In genomic region chr4:174154455-174154854, GRCh38 we compare ENCODE assay signal across 10 cellular contexts.
DNase-seq lines count a peak whose midpoint lies in the region; ATAC-seq, FAIRE-seq and TF ChIP-seq lines count a peak whose summit lies in the region.
"Had no signal": no experiment of that assay in that cellular context is flagged by ENCODE, and none has a peak within 500 bp of the region (broad histone marks: within the 10 kb centered on the region; RNA-seq: fewer than 3 reads in every experiment).

No MANE protein-coding gene starts in this region.

- H3K4ac ChIP-seq in neuronal stem cell (ENCODE audit: low read length) = no peak overlapping the region

- TF ChIP-seq CTCF in endothelial cell of umbilical vein (IDR thresholded peaks at IDR 0.05; ENCODE audit: extremely low read depth in 1 of 2, insufficient read depth in 1 of 2, low read depth in 1 of 2, low read length in 2 of 2) (no peak), GM13976 (IDR thresholded peaks at IDR 0.05; ENCODE audit: borderline replicate concordance, control extremely low read depth, extremely low read depth, insufficient read depth, missing control alignments) (no peak)

- H3K14ac ChIP-seq in neuronal stem cell (ENCODE audit: low read length) = no peak overlapping the region

- no peaks in the 10 kb centered on the region for H4K20me1 ChIP-seq in endothelial cell of umbilical vein (replicated peaks; ENCODE audit: control insufficient read depth, extremely low read depth, insufficient read depth, low read length)

- H3K79me2 ChIP-seq in endothelial cell of umbilical vein (ENCODE audit: control insufficient read depth, insufficient read depth, low read length) = no peaks in the 10 kb centered on the region

- H3K23ac ChIP-seq in neuronal stem cell (ENCODE audit: low read depth, low read length, poor library complexity) = no peak overlapping the region

- FAIRE-seq in endothelial cell of umbilical vein (lab: Jason Lieb, UNC) = no peak

- no peaks in the 10 kb centered on the region for H3K79me1 ChIP-seq in neuronal stem cell (ENCODE audit: low read depth, low read length)

- H3K4me3 ChIP-seq in endothelial cell of umbilical vein (replicated peaks in 1 of 3; ENCODE audit: insufficient read depth in 1 of 3, low read depth in 1 of 3, low read length in 3 of 3) = no peak overlapping the region
- H3K4me3 ChIP-seq in neuronal stem cell (ENCODE audit: low read length in 2 of 2) = no peak overlapping the region

- H3K4me1 Mint-ChIP-seq in activated CD4-positive, alpha-beta memory T cell treated with anti-CD3 and anti-CD28 coated beads for 36 hours (ENCODE audit: low read depth) = no peaks in the 10 kb centered on the region

- H3K36me3 ChIP-seq in endothelial cell of umbilical vein (ENCODE audit: control insufficient read depth in 2 of 2, extremely low read depth in 1 of 2, insufficient read depth in 2 of 2, low read length in 2 of 2) = no peaks in the 10 kb centered on the region
- H3K36me3 ChIP-seq in neuronal stem cell (replicated peaks in 1 of 2; ENCODE audit: control insufficient read depth in 2 of 2, insufficient read depth in 2 of 2, low read length in 2 of 2) = no peaks in the 10 kb centered on the region

- H2BK15ac ChIP-seq in neuronal stem cell (ENCODE audit: low read length) = no peak overlapping the region

- H2BK5ac ChIP-seq in neuronal stem cell (ENCODE audit: low read length) = no peak overlapping the region

- no peak overlapping the region for H2BK120ac ChIP-seq in neuronal stem cell (ENCODE audit: low read depth, low read length)

- no peaks in the 10 kb centered on the region for H3K36me3 Mint-ChIP-seq in activated CD4-positive, alpha-beta memory T cell treated with anti-CD3 and anti-CD28 coated beads for 36 hours

- no peak overlapping the region for H3K18ac ChIP-seq in neuronal stem cell (ENCODE audit: low read length)

- no peak overlapping the region for H3K27ac Mint-ChIP-seq in activated CD4-positive, alpha-beta memory T cell treated with anti-CD3 and anti-CD28 coated beads for 36 hours

- TF ChIP-seq POLR2A in endothelial cell of umbilical vein (IDR thresholded peaks at IDR 0.05; ENCODE audit: low read depth, low read length) = no peak

- intact Hi-C loops in endothelial cell of umbilical vein (cut with micrococcal nuclease) = no loop called here
- intact Hi-C loops in activated CD4-positive, alpha-beta memory T cell treated with anti-CD3 and anti-CD28 coated beads for 36 hours (cut with micrococcal nuclease) = no loop called here

- H3K9ac ChIP-seq in endothelial cell of umbilical vein (replicated peaks; ENCODE audit: extremely low read depth, insufficient read depth, low read length) = no peak overlapping the region
- H3K9ac ChIP-seq in neuronal stem cell (ENCODE audit: low read depth, low read length, poor library complexity) = no peak overlapping the region

- in situ Hi-C loops in GM13976 (cut with MboI; ENCODE audit: low sequenced_read_pairs, unreplicated experiment) = no loop called here

- peaks cover 12% of the 10 kb centered on the region for H3K27me3 Mint-ChIP-seq in activated CD4-positive, alpha-beta memory T cell treated with anti-CD3 and anti-CD28 coated beads for 36 hours

- ATAC-seq in HG03521 (IDR thresholded peaks at IDR 0.05; ENCODE audit: unreplicated experiment) = no peak

- no peak overlapping the region for H3K27ac ChIP-seq in endothelial cell of umbilical vein (ENCODE audit: insufficient read depth, low read depth, low read length)
- H3K27ac ChIP-seq in neuronal stem cell (replicated peaks; ENCODE audit: low read length) = no peak overlapping the region

- peak overlapping the region; percentile 3 for H3K4me2 ChIP-seq in endothelial cell of umbilical vein (ENCODE audit: insufficient read depth, low read length)
- H3K4me2 ChIP-seq in neuronal stem cell (ENCODE audit: insufficient read depth, low read length, poor library complexity, severe bottlenecking) = no peak overlapping the region

- no TSS peak for BruUV-seq in endothelial cell of umbilical vein (replicated peaks; lab: Mats Ljungman, UMichigan)

- H3K9me3 Mint-ChIP-seq in activated CD4-positive, alpha-beta memory T cell treated with anti-CD3 and anti-CD28 coated beads for 36 hours = no peaks in the 10 kb centered on the region

- POLR2A ChIA-PET in endothelial cell of umbilical vein (lab: Charles Lee) = no interaction called here
- POLR2A ChIA-PET in activated CD4-positive, alpha-beta memory T cell treated with anti-CD3 and anti-CD28 coated beads for 36 hours (lab: Charles Lee) = no interaction called here

- no peak overlapping the region for H2BK12ac ChIP-seq in neuronal stem cell (ENCODE audit: low read length)

- H4K8ac ChIP-seq in neuronal stem cell (ENCODE audit: low read depth, low read length) = no peak overlapping the region

- no peaks in the 10 kb centered on the region for H3K9me1 ChIP-seq in endothelial cell of umbilical vein (replicated peaks; ENCODE audit: control insufficient read depth, extremely low read depth, insufficient read depth, low read length)

- H3K4me1 ChIP-seq in endothelial cell of umbilical vein (ENCODE audit: control insufficient read depth, extremely low read depth, insufficient read depth, low read length) (no peaks in the 10 kb centered on the region), neuronal stem cell (ENCODE audit: control insufficient read depth in 2 of 2, insufficient read depth in 1 of 2, low read depth in 1 of 2, low read length in 2 of 2) (peaks cover 0 to 3% of the 10 kb centered on the region in 2 donors)

- H4K91ac ChIP-seq in neuronal stem cell (ENCODE audit: low read depth, low read length, poor library complexity) = no peak overlapping the region

- H3K9me3 ChIP-seq in endothelial cell of umbilical vein (replicated peaks; ENCODE audit: control insufficient read depth, insufficient read depth, low read length) (no peaks in the 10 kb centered on the region), neuronal stem cell (replicated peaks in 1 of 2; ENCODE audit: control insufficient read depth in 2 of 2, insufficient read depth in 1 of 2, low read depth in 1 of 2, low read length in 2 of 2) (no peaks in the 10 kb centered on the region)

- H3K4me3 Mint-ChIP-seq in activated CD4-positive, alpha-beta memory T cell treated with anti-CD3 and anti-CD28 coated beads for 36 hours = no peak overlapping the region

- H2AFZ ChIP-seq in endothelial cell of umbilical vein (ENCODE audit: low read depth, low read length) = no peak overlapping the region
- H2AFZ ChIP-seq in neuronal stem cell (ENCODE audit: low read length) = peak overlapping the region; percentile 6

- CTCF ChIA-PET in endothelial cell of umbilical vein (lab: Charles Lee) = interaction anchor here (1.0 to 2.4 kb wide), 5 partner anchors 28 to 1141 kb away, joined by 3 to 6 read pairs (median 3); no protein-coding TSS in a partner anchor
- CTCF ChIA-PET in activated CD4-positive, alpha-beta memory T cell treated with anti-CD3 and anti-CD28 coated beads for 36 hours (lab: Charles Lee) = interaction anchor here (1.9 kb wide), 1 partner anchor 31 kb away, joined by 4 read pairs; no protein-coding TSS in a partner anchor

- dilution Hi-C loops in endothelial cell of umbilical vein (cut with MboI; ENCODE audit: extremely low pct_ligation_motif_present, low sequenced_read_pairs) = no loop called here

- peak; percentile 51 for DNase-seq in AG20443 (ENCODE audit: low spot score)
- DNase-seq in NCI-H748 (lab: John Stamatoyannopoulos, UW; ENCODE audit: unreplicated experiment) = peak; percentile 80
- DNase-seq in endothelial cell of umbilical vein (ENCODE audit: low read depth, low spot score) = peak; percentile 4
- DNase-seq in neuronal stem cell (ENCODE audit: low spot score) = no peak
- DNase-seq in GM13976 (ENCODE audit: low spot score) = no peak
- DNase-seq in GM19238 (ENCODE audit: insufficient read length, low spot score) = no peak
- no peak for DNase-seq in activated CD4-positive, alpha-beta memory T cell treated with anti-CD3 and anti-CD28 coated beads for 36 hours
- DNase-seq: activated T-cell treated with anti-CD3 and anti-CD28 coated beads, Interleukin-2, amount 50 U/mL, for 48 hours; DMS79 treated with DMSO at 0.1 percent for 48 hours had no signal

- H3K27me3 ChIP-seq in endothelial cell of umbilical vein (ENCODE audit: control insufficient read depth in 2 of 2, insufficient read depth in 2 of 2, low read length in 2 of 2) (peaks cover 2 to 10% of the 10 kb centered on the region in 2 experiments), neuronal stem cell (ENCODE audit: control insufficient read depth in 3 of 3, insufficient read depth in 3 of 3, low read depth in 1 of 3, low read length in 3 of 3) (peaks cover 0 to 7% (median 0%) of the 10 kb centered on the region in 3 experiments)

- H2AK5ac ChIP-seq in neuronal stem cell (ENCODE audit: low read depth, low read length) = no peak overlapping the region

- no CpG with 5 or more reads among the region's 3 CpGs for WGBS in neuronal stem cell (ENCODE audit: extremely low coverage in 2 of 2, insufficient read length in 2 of 2, insufficient replicate concordance in 1 of 2), 2 donors

TF ChIP-seq in endothelial cell of umbilical vein, 7 proteins besides CTCF, POLR2A, EP300 and RAD21:
- peak; percentile 53 for TF ChIP-seq FOS (IDR thresholded peaks at IDR 0.05; ENCODE audit: borderline replicate concordance, insufficient read depth, low read length)
- no peak for TF ChIP-seq MYC (IDR thresholded peaks at IDR 0.05; ENCODE audit: low read depth, low read length)

Comparison
In these comparisons a context has a peak if more than half of its experiments do, and no peak if none do; other contexts are left out.
1. DNase-seq: peak in AG20443 (single experiment), NCI-H748 (single experiment) and endothelial cell of umbilical vein (single experiment); none in neuronal stem cell (single experiment), GM13976 (single experiment), GM19238 (single experiment) and activated CD4-positive, alpha-beta memory T cell treated with anti-CD3 and anti-CD28 coated beads for 36 hours (single experiment).